ENCODE assay signal across 1 cellular context in genomic region chr16:88934066-88934667, GRCh38.
TF ChIP-seq lines count a peak whose summit lies in the region.

No MANE protein-coding gene starts in this region.

TF ChIP-seq in IMR-90, 13 proteins besides CTCF, POLR2A, EP300 and RAD21:
- TF ChIP-seq MAFK (IDR thresholded peaks at IDR 0.05; ENCODE audit: low read depth, low read length) = no peak
- no peak for TF ChIP-seq RFX5 (IDR thresholded peaks at IDR 0.05; ENCODE audit: low read depth, low read length)
- TF ChIP-seq SMC3 (IDR thresholded peaks at IDR 0.05; ENCODE audit: low read depth, low read length) = no peak
- TF ChIP-seq FOS (IDR thresholded peaks at IDR 0.05; ENCODE audit: low read depth, low read length) = no peak
- no peak for TF ChIP-seq MXI1 (IDR thresholded peaks at IDR 0.05; ENCODE audit: borderline replicate concordance, low read depth, low read length)
- TF ChIP-seq MAZ (IDR thresholded peaks at IDR 0.05; ENCODE audit: borderline replicate concordance, low read depth, low read length) = no peak
- TF ChIP-seq RCOR1 (IDR thresholded peaks at IDR 0.05; ENCODE audit: insufficient replicate concordance, low read length) = no peak
- no peak for TF ChIP-seq CEBPB (IDR thresholded peaks at IDR 0.05; ENCODE audit: low read depth, low read length)
- no peak for TF ChIP-seq USF2 (IDR thresholded peaks at IDR 0.05; ENCODE audit: low read depth, low read length)
- TF ChIP-seq ELK1 (IDR thresholded peaks at IDR 0.05; ENCODE audit: borderline replicate concordance, low read depth, low read length) = no peak
- TF ChIP-seq NFE2L2 (IDR thresholded peaks at IDR 0.05; ENCODE audit: low read depth, low read length) = no peak
- TF ChIP-seq BHLHE40 (IDR thresholded peaks at IDR 0.05; ENCODE audit: low read depth, low read length) = no peak
- no peak for TF ChIP-seq CHD1 (IDR thresholded peaks at IDR 0.05; ENCODE audit: low read depth, low read length)
